8 cellular contexts compared by ENCODE assay signal in genomic region chr3:56681963-56682457, GRCh38. TPM values are rescaled to one million over a fixed set of nuclear protein-coding genes. Genes with fewer than 3 reads are reported as not detected.
DNase-seq lines count a peak whose midpoint lies in the region; ATAC-seq and TF ChIP-seq lines count a peak whose summit lies in the region.

No MANE protein-coding gene starts in this region.

- H3K4me3 ChIP-seq in right lobe of liver (peak overlapping the region; percentile 83 to 85 (median 83)), transverse colon (peak overlapping the region; percentile 78 to 98 (median 88))

- no peak for TF ChIP-seq POLR2A in right lobe of liver (IDR thresholded peaks at IDR 0.05)
- no peak for TF ChIP-seq POLR2A in transverse colon (IDR thresholded peaks at IDR 0.05)

- ATAC-seq in Right ventricle myocardium superior (ENCODE audit: poor library complexity) (peak; percentile 3), left cardiac atrium (no peak), right lobe of liver (no peak)

- intact Hi-C loops in Right ventricle myocardium superior (cut with DNase I) = no loop called here
- intact Hi-C loops in left cardiac atrium (cut with DNase I) = no loop called here
- intact Hi-C loops in right lobe of liver (cut with DNase I) = no loop called here
- intact Hi-C loops in transverse colon (cut with DNase I; ENCODE audit: low total_unique reads) = no loop called here
- intact Hi-C loops in head of caudate nucleus (cut with DNase I) = no loop called here

- no peaks in the 10 kb centered on the region for H3K27me3 ChIP-seq in right lobe of liver
- no peaks in the 10 kb centered on the region for H3K27me3 ChIP-seq in transverse colon

- DNase-seq in Right ventricle myocardium superior (no peak), left cardiac atrium (no peak), right lobe of liver (no peak), transverse colon (no peak), retina (no peak), head of caudate nucleus (no peak), KG1 (lab: John Stamatoyannopoulos, UW) (no peak)

- H3K27ac ChIP-seq in adipose tissue (ENCODE audit: low read depth, low read length) (peak overlapping the region; percentile 71), right lobe of liver (peak overlapping the region; percentile 92 to 93 (median 93)), transverse colon (peak overlapping the region; percentile 99 to 100 (median 100))

- peaks cover 0 to 16% (median 0%) of the 10 kb centered on the region in 4 donors for H3K4me1 ChIP-seq in right lobe of liver
- peaks cover 5 to 37% (median 17%) of the 10 kb centered on the region in 4 donors for H3K4me1 ChIP-seq in transverse colon

- in situ Hi-C loops in transverse colon (cut with MboI; ENCODE audit: low pct_ligation_motif_present in 1 of 4, low pct_unique_long_range_greater_than_20kb in 1 of 4, low sequenced_read_pairs in 3 of 4) = no loop called here

- no peak for TF ChIP-seq CTCF in right lobe of liver (IDR thresholded peaks at IDR 0.05)
- TF ChIP-seq CTCF in transverse colon (IDR thresholded peaks at IDR 0.05) = no peak

- no peaks in the 10 kb centered on the region for H3K36me3 ChIP-seq in right lobe of liver
- H3K36me3 ChIP-seq in transverse colon = no peaks in the 10 kb centered on the region

- TF ChIP-seq EP300 in transverse colon (IDR thresholded peaks at IDR 0.05; ENCODE audit: low read depth) = no peak

- WGBS in adipose tissue, 3 donors = 15 to 25% (median 20%) methylated on average over 10 of the region's 10 CpGs
- WGBS in right lobe of liver (ENCODE audit: insufficient coverage, low coverage, low lambda C conversion rate, missing lambda C conversion rate) = 14% methylated on average over 10 of the region's 10 CpGs
- WGBS in transverse colon (ENCODE audit: low coverage in 1 of 2), 2 donors = 14 to 60% methylated on average over 2 to 9 of the region's 10 CpGs

- no peaks in the 10 kb centered on the region for H3K9me3 ChIP-seq in right lobe of liver
- no peaks in the 10 kb centered on the region for H3K9me3 ChIP-seq in transverse colon

RNA-seq across cellular contexts. Expression of gene TASOR, which starts 1.1 kb away (rescaled TPM):
- total RNA-seq in Right ventricle myocardium superior = 22.2 TPM
- 10 to 100 TPM; 30.0 to 34.7 TPM for total RNA-seq in left cardiac atrium
- 10 to 100 TPM; 12.4 to 26.3 (median 15.9) TPM for polyA plus RNA-seq in adipose tissue
- 10 to 100 TPM; 13.7 to 31.0 (median 21.5) TPM for total RNA-seq in right lobe of liver
- total RNA-seq in transverse colon = 10 to 100 TPM; 25.9 to 69.1 (median 57.1) TPM
